Comparison of ENCODE assay signal across 25 cellular contexts in genomic region chr9:137506274-137506673, GRCh38. TPM values are rescaled to one million over a fixed set of nuclear protein-coding genes. Genes with fewer than 3 reads are reported as not detected.
DNase-seq lines count a peak whose midpoint lies in the region; ATAC-seq and TF ChIP-seq lines count a peak whose summit lies in the region.
"Had no signal": no experiment of that assay in that cellular context is flagged by ENCODE, and none has a peak within 500 bp of the region (broad histone marks: within the 10 kb centered on the region; RNA-seq: fewer than 3 reads in every experiment).

No MANE protein-coding gene starts in this region.

- peaks cover 0 to 21% (median 12%) of the 10 kb centered on the region in 4 donors for H3K36me3 ChIP-seq in stomach
- H3K36me3 ChIP-seq: BE2C, left lung, SJSA1 had no signal

- H3K9me3 ChIP-seq in stomach (no peaks in the 10 kb centered on the region), T-helper 17 cell (ENCODE audit: control insufficient read depth, low read length, poor library complexity, severe bottlenecking) (no peaks in the 10 kb centered on the region)
- H3K9me3 ChIP-seq: BE2C, SJSA1 had no signal

- WGBS in stomach, 5 donors = 61 to 76% (median 66%) methylated on average over 7 to 15 of the region's 15 CpGs

- H3K4me3 Mint-ChIP-seq in T-helper 17 cell = no peak overlapping the region
- H3K4me3 Mint-ChIP-seq: activated CD8-positive, alpha-beta memory T cell treated with anti-CD3 and anti-CD28 coated beads, Interleukin-2, amount 10 ng/mL, durations not matched to agents 7 days and 5 days; activated naive CD8-positive, alpha-beta T cell treated with anti-CD3 and anti-CD28 coated beads, Interleukin-2, amount 50 U/mL, for 24 hours; naive B cell; T-cell had no signal

- ATAC-seq in esophagus mucosa (peak; percentile 72), T-helper 17 cell (no peak)
- ATAC-seq: activated CD8-positive, alpha-beta memory T cell treated with anti-CD3 and anti-CD28 coated beads, Interleukin-2, amount 10 ng/mL, durations not matched to agents 7 days and 5 days; activated naive CD8-positive, alpha-beta T cell treated with anti-CD3 and anti-CD28 coated beads, Interleukin-2, amount 50 U/mL, for 24 hours; left lung; T-cell had no signal

- TF ChIP-seq CTCF in stomach (IDR thresholded peaks at IDR 0.05) = no peak

- H3K27me3 ChIP-seq in stomach = no peaks in the 10 kb centered on the region
- H3K27me3 ChIP-seq: BE2C, left lung, SJSA1, tibial nerve had no signal

- TF ChIP-seq EP300 in Ishikawa (IDR thresholded peaks at IDR 0.05; ENCODE audit: borderline replicate concordance) (peak; percentile 49; the same call in 1 of the 2 replicates), stomach (IDR thresholded peaks at IDR 0.05) (no peak)

- no peaks in the 10 kb centered on the region for H3K27me3 Mint-ChIP-seq in T-helper 17 cell
- H3K27me3 Mint-ChIP-seq: activated CD8-positive, alpha-beta memory T cell treated with anti-CD3 and anti-CD28 coated beads, Interleukin-2, amount 10 ng/mL, durations not matched to agents 7 days and 5 days; activated naive CD8-positive, alpha-beta T cell treated with anti-CD3 and anti-CD28 coated beads, Interleukin-2, amount 50 U/mL, for 24 hours; naive B cell; T-cell had no signal

- H3K4me3 ChIP-seq in stomach = no peak overlapping the region
- H3K4me3 ChIP-seq: K562, left lung, SJSA1, tibial nerve had no signal

- no peaks in the 10 kb centered on the region for H3K4me1 Mint-ChIP-seq in T-helper 17 cell

- no peak for TF ChIP-seq POLR2A in stomach (IDR thresholded peaks at IDR 0.05)

- peaks cover 0 to 8% (median 0%) of the 10 kb centered on the region in 4 donors for H3K4me1 ChIP-seq in stomach
- H3K4me1 ChIP-seq: BE2C, left lung, tibial nerve had no signal

- intact Hi-C loops in stomach (cut with DNase I; ENCODE audit: low total_unique reads) = no loop called here

- peaks cover 3% of the 10 kb centered on the region for H3K36me3 Mint-ChIP-seq in T-helper 17 cell (ENCODE audit: low read depth)

- no peak for TF ChIP-seq RAD21 in Ishikawa (IDR thresholded peaks at IDR 0.05; ENCODE audit: low read depth)

- H3K27ac Mint-ChIP-seq in T-helper 17 cell = no peak overlapping the region
- H3K27ac Mint-ChIP-seq: activated CD8-positive, alpha-beta memory T cell treated with anti-CD3 and anti-CD28 coated beads, Interleukin-2, amount 10 ng/mL, durations not matched to agents 7 days and 5 days; activated naive CD8-positive, alpha-beta T cell treated with anti-CD3 and anti-CD28 coated beads, Interleukin-2, amount 50 U/mL, for 24 hours; naive B cell; T-cell had no signal

- peak; percentile 42 for DNase-seq in NCI-H2029 (lab: John Stamatoyannopoulos, UW)
- DNase-seq in NCI-H2029 treated with DMSO at 0.1 percent for 48 hours (lab: John Stamatoyannopoulos, UW) = no peak
- peak; percentile 71 for DNase-seq in stomach
- DNase-seq in T-helper 17 cell = no peak
- DNase-seq in SHP77 (lab: John Stamatoyannopoulos, UW) = no peak
- DNase-seq in AG08396 (ENCODE audit: low spot score) = no peak
- DNase-seq: activated CD4-positive, CD25-positive, alpha-beta regulatory T cell; activated CD8-positive, alpha-beta memory T cell treated with anti-CD3 and anti-CD28 coated beads, Interleukin-2, amount 10 ng/mL, durations not matched to agents 7 days and 5 days; activated naive CD8-positive, alpha-beta T cell treated with anti-CD3 and anti-CD28 coated beads, Interleukin-2, amount 50 U/mL, for 24 hours; activated T-cell treated with anti-CD3 and anti-CD28 coated beads, Interleukin-2, amount 50 U/mL, for 48 hours; BE2C; caudate nucleus; dermis blood vessel endothelial cell; mesendoderm; MM.1S; naive B cell; NCI-H2107; NCI-H446; T-cell had no signal

- no peak overlapping the region for H3K27ac ChIP-seq in stomach
- H3K27ac ChIP-seq: left lung, SJSA1, tibial nerve had no signal

TF ChIP-seq in Ishikawa, 13 proteins besides CTCF, POLR2A, EP300 and RAD21:
- TF ChIP-seq YY1 (IDR thresholded peaks at IDR 0.05; ENCODE audit: low read depth) = no peak
- no peak for TF ChIP-seq TAF1 (IDR thresholded peaks at IDR 0.05; ENCODE audit: low read depth)
- no peak for TF ChIP-seq CREB1 (IDR thresholded peaks at IDR 0.05; ENCODE audit: low read depth)
- no peak for TF ChIP-seq EGR1 (IDR thresholded peaks at IDR 0.05)
- TF ChIP-seq MAX (IDR thresholded peaks at IDR 0.05) = peak; percentile 59; the same call in 1 of the 2 replicates
- TF ChIP-seq TCF12 (IDR thresholded peaks at IDR 0.05; ENCODE audit: low read depth) = peak; percentile 72
- peak; percentile 93 for TF ChIP-seq NFIC (IDR thresholded peaks at IDR 0.05)
- peak; percentile 55; the same call in 1 of the 2 replicates for TF ChIP-seq USF1 (IDR thresholded peaks at IDR 0.05)
- 0 out of 2 replicates have a peak, but pooled peaks have one; percentile 43 for TF ChIP-seq ZBTB7A (IDR thresholded peaks at IDR 0.05; ENCODE audit: low read depth)
- no peak for TF ChIP-seq CEBPB (IDR thresholded peaks at IDR 0.05)
- TF ChIP-seq FOXM1 (IDR thresholded peaks at IDR 0.05; ENCODE audit: borderline replicate concordance, low read depth) = no peak
- no peak for TF ChIP-seq REST (IDR thresholded peaks at IDR 0.05; ENCODE audit: low read depth)
- peak; percentile 92 for TF ChIP-seq TEAD4 (IDR thresholded peaks at IDR 0.05)

RNA-seq across cellular contexts. Expression of gene PNPLA7, which starts 43.9 kb away (rescaled TPM):
- total RNA-seq in esophagus mucosa (1.0 TPM), stomach (10 to 100 TPM in 4 of 5 donors, 1 to 10 TPM in 1; 3.5 to 51.3 (median 21.4) TPM), T-helper 17 cell (1 to 10 TPM; 7.3 to 7.5 TPM)
- 10 to 100 TPM in 2 of 3 donors, 1 to 10 TPM in 1; 9.2 to 15.6 (median 14.1) TPM for polyA plus RNA-seq in stomach

RNA-seq across cellular contexts. Expression of gene MRPL41, which starts 45.4 kb away (rescaled TPM):
- 36.9 TPM for total RNA-seq in esophagus mucosa
- total RNA-seq in stomach = 100 to 1,000 TPM in 1 of 5 donors, 10 to 100 TPM in 4; 23.3 to 282 (median 88.1) TPM
- polyA plus RNA-seq in stomach = 100 to 1,000 TPM; 115 to 183 (median 181) TPM
- 10 to 100 TPM; 52.6 to 78.8 TPM for total RNA-seq in T-helper 17 cell

RNA-seq across cellular contexts. Expression of gene NSMF, which starts 47.1 kb away (rescaled TPM):
- total RNA-seq in esophagus mucosa = 13.9 TPM
- 10 to 100 TPM; 11.7 to 84.9 (median 56.6) TPM for total RNA-seq in stomach
- 10 to 100 TPM; 20.3 to 45.4 (median 28.9) TPM for polyA plus RNA-seq in stomach
- total RNA-seq in T-helper 17 cell = 10 to 100 TPM; 41.5 to 54.2 TPM

Comparison
In these comparisons a context has a peak if more than half of its experiments do, and no peak if none do; other contexts are left out.
1. DNase-seq: peak in NCI-H2029 (single experiment) and stomach (single experiment); none in NCI-H2029 treated with DMSO at 0.1 percent for 48 hours (single experiment), T-helper 17 cell (0 of 3), SHP77 (0 of 2) and AG08396 (single experiment).